ENCODE assay signal across 2 cellular contexts in genomic region chr20:21710341-21710740, GRCh38.
A peak's percentile ranks its signal among the peaks of the same experiment; 100 is the strongest.
TF ChIP-seq lines count a peak whose summit lies in the region.

No MANE protein-coding gene starts in this region.

TF ChIP-seq in GM23338, 12 proteins besides CTCF, POLR2A, EP300 and RAD21:
- TF ChIP-seq CREB1 (CRISPR knock-in tag; IDR thresholded peaks at IDR 0.05; ENCODE audit: low read depth) (no peak), EZH2 (IDR thresholded peaks at IDR 0.05; ENCODE audit: low read depth, unreplicated experiment) (peak; percentile 82)
TF ChIP-seq in GM23338: peak in this region for 1.

TF ChIP-seq in H1, 55 proteins besides CTCF, POLR2A, EP300 and RAD21:
- peak; percentile 93 for TF ChIP-seq RNF2 (IDR thresholded peaks at IDR 0.05; ENCODE audit: borderline replicate concordance, low read depth, low read length, missing control alignments, poor library complexity, severe bottlenecking)
- no peak for TF ChIP-seq BCL11A (IDR thresholded peaks at IDR 0.05; ENCODE audit: low read depth in 2 of 2, low read length in 2 of 2)
- TF ChIP-seq TAF1 (IDR thresholded peaks at IDR 0.05; ENCODE audit: low read depth, low read length): no peak
- no peak for TF ChIP-seq RXRA (IDR thresholded peaks at IDR 0.05; ENCODE audit: insufficient read depth, low read depth, low read length)
- no peak for TF ChIP-seq POU5F1 (IDR thresholded peaks at IDR 0.05; ENCODE audit: low read depth, low read length)
- TF ChIP-seq CEBPB (IDR thresholded peaks at IDR 0.05; ENCODE audit: low read depth, low read length): no peak
- TF ChIP-seq GTF2F1 (IDR thresholded peaks at IDR 0.05; ENCODE audit: borderline replicate concordance, low read depth, low read length): no peak
